In the genomic region with DNA sequence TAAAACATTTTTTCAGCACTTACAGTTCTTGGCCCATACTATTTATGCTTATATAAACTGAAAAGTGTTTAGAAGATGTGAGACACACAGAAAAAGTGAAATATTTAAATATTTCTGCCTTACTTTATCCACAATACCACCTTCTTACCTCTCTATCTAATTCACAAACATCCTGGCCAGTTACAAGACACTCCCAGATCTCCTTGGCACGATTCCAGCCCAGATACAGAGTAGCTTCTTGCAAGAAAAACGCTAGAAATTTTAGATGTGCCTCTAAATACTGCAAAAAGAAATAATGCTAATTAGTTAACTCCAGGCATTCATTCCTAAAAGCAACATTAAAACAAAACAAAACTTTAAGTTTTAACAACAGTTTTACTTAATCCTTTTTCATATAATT, we compare ENCODE assay signal across 1 cellular context.
TF ChIP-seq lines count a peak whose summit lies in the region.

No MANE protein-coding gene starts in this region.

TF ChIP-seq in GM12878, 131 proteins besides CTCF, POLR2A, EP300 and RAD21 (continued from another document):
- no peak for TF ChIP-seq ZNF592 (IDR thresholded peaks at IDR 0.05)
- TF ChIP-seq MXI1 (IDR thresholded peaks at IDR 0.05; ENCODE audit: low read depth, low read length): no peak
- TF ChIP-seq NRF1 (conservative IDR thresholded peaks at IDR 0.05; ENCODE audit: low read depth, low read length): no peak
- no peak for TF ChIP-seq IKZF2 (IDR thresholded peaks at IDR 0.05)
- TF ChIP-seq ZNF622 (IDR thresholded peaks at IDR 0.05): no peak
- TF ChIP-seq NKRF (conservative IDR thresholded peaks at IDR 0.05): no peak
- TF ChIP-seq POLR2AphosphoS5 (IDR thresholded peaks at IDR 0.05; ENCODE audit: low read length): no peak
- TF ChIP-seq ZBTB40 (IDR thresholded peaks at IDR 0.05; ENCODE audit: borderline replicate concordance): no peak
- TF ChIP-seq RUNX3 (IDR thresholded peaks at IDR 0.05; ENCODE audit: low read length): no peak
- no peak for TF ChIP-seq MTA2 (IDR thresholded peaks at IDR 0.05; ENCODE audit: low read depth)
- no peak for TF ChIP-seq KAT2A (conservative IDR thresholded peaks at IDR 0.05; ENCODE audit: control insufficient read depth, low read depth, low read length)
- TF ChIP-seq BCL11A (IDR thresholded peaks at IDR 0.05; ENCODE audit: low read depth, low read length): no peak
- TF ChIP-seq USF1 (IDR thresholded peaks at IDR 0.05; ENCODE audit: borderline replicate concordance, extremely low read length, insufficient read depth, low read depth, low read length): no peak
- TF ChIP-seq HDAC2 (IDR thresholded peaks at IDR 0.05): no peak
- no peak for TF ChIP-seq FOXM1 (IDR thresholded peaks at IDR 0.05; ENCODE audit: low read depth, low read length)
